8 cellular contexts compared by ENCODE assay signal in genomic region chr22:20319041-20319744, GRCh38. TPM values are rescaled to one million over a fixed set of nuclear protein-coding genes. Genes with fewer than 3 reads are reported as not detected.
A peak's percentile ranks its signal among the peaks of the same experiment; 100 is the strongest.
DNase-seq lines count a peak whose midpoint lies in the region; ATAC-seq and TF ChIP-seq lines count a peak whose summit lies in the region.

No MANE protein-coding gene starts in this region.

- intact Hi-C loops in mucosa of descending colon (cut with DNase I, micrococcal nuclease) = no loop called here

- H3K4me1 ChIP-seq in RWPE2 (ENCODE audit: insufficient read depth, poor library complexity, severe bottlenecking) (peaks cover 6% of the 10 kb centered on the region), endodermal cell (ENCODE audit: control insufficient read depth, insufficient read depth, low read length) (peaks cover 8% of the 10 kb centered on the region), mucosa of descending colon (ENCODE audit: low read depth) (peaks cover 6% of the 10 kb centered on the region)

- peak overlapping the region; percentile 86 for H3K27ac Mint-ChIP-seq in endodermal cell

- peaks cover 33% of the 10 kb centered on the region for H3K4me1 Mint-ChIP-seq in endodermal cell

- no peaks in the 10 kb centered on the region for H3K27me3 ChIP-seq in RWPE2 (ENCODE audit: insufficient read depth, poor library complexity, severe bottlenecking)
- H3K27me3 ChIP-seq in endodermal cell (ENCODE audit: control insufficient read depth, insufficient read depth, low read length, poor library complexity, severe bottlenecking) = no peaks in the 10 kb centered on the region

- no peaks in the 10 kb centered on the region for H3K36me3 ChIP-seq in RWPE2 (ENCODE audit: low read depth)
- no peaks in the 10 kb centered on the region for H3K36me3 ChIP-seq in endodermal cell (ENCODE audit: control insufficient read depth, insufficient read depth, low read length)
- no peaks in the 10 kb centered on the region for H3K36me3 ChIP-seq in mucosa of descending colon (ENCODE audit: low read depth)

- 10 to 17% methylated on average over 8 to 32 of the region's 32 CpGs for WGBS in endodermal cell (ENCODE audit: insufficient coverage in 1 of 2, insufficient read length in 1 of 2), 2 experiments

- H3K9ac ChIP-seq in endodermal cell (ENCODE audit: extremely low read depth, low read length, poor library complexity, severe bottlenecking) = peak overlapping the region; percentile 96

- peak overlapping the region; percentile 39 for H3K27ac ChIP-seq in RWPE2 (ENCODE audit: poor library complexity, severe bottlenecking)
- H3K27ac ChIP-seq in endodermal cell (ENCODE audit: low read depth, low read length) = no peak overlapping the region

- no peaks in the 10 kb centered on the region for H3K9me3 Mint-ChIP-seq in endodermal cell

- POLR2A ChIA-PET in HEK293T (lab: Yijun Ruan, JAX) = interaction anchor here (0.8 to 2.1 kb wide), 16 partner anchors 9 to 168 kb away, joined by 3 to 25 read pairs (median 4); partner anchors contain the start of gene ZNF74

- H3K9me3 ChIP-seq in RWPE2 (ENCODE audit: severe bottlenecking) (no peaks in the 10 kb centered on the region), endodermal cell (ENCODE audit: control insufficient read depth, low read length) (no peaks in the 10 kb centered on the region), mucosa of descending colon (no peaks in the 10 kb centered on the region)

- peak overlapping the region; percentile 82 for H3K4me3 Mint-ChIP-seq in endodermal cell

- ATAC-seq in RWPE2 (ENCODE audit: low read depth) (peak; percentile 30), mucosa of descending colon (peak; percentile 34), GM19467 (IDR thresholded peaks at IDR 0.05; ENCODE audit: unreplicated experiment) (no peak)

- H3K4me3 ChIP-seq in GM12864 (ENCODE audit: low read depth, low read length) = peak overlapping the region; percentile 98
- peak overlapping the region; percentile 53 for H3K4me3 ChIP-seq in RWPE2 (ENCODE audit: severe bottlenecking)
- H3K4me3 ChIP-seq in endodermal cell (ENCODE audit: low read length) = peak overlapping the region; percentile 87
- H3K4me3 ChIP-seq in mucosa of descending colon = peak overlapping the region; percentile 49

- no peaks in the 10 kb centered on the region for H3K36me3 Mint-ChIP-seq in endodermal cell (ENCODE audit: low read depth)

- H3K27me3 Mint-ChIP-seq in endodermal cell (ENCODE audit: insufficient read depth) = no peaks in the 10 kb centered on the region

- CTCF ChIA-PET in HEK293T (lab: Yijun Ruan, JAX) = interaction anchor here (1.0 to 1.5 kb wide), 2 partner anchors 20 to 81 kb away, joined by 4 read pairs; no protein-coding TSS in a partner anchor

- TF ChIP-seq CTCF in GM12864 (IDR thresholded peaks at IDR 0.05; ENCODE audit: low read depth, low read length, missing control alignments) = no peak
- TF ChIP-seq CTCF in RWPE2 (IDR thresholded peaks at IDR 0.05; ENCODE audit: poor library complexity, severe bottlenecking) = no peak
- TF ChIP-seq CTCF in endodermal cell (conservative IDR thresholded peaks at IDR 0.05) = no peak
- TF ChIP-seq CTCF in mucosa of descending colon (IDR thresholded peaks at IDR 0.05) = no peak

- DNase-seq in GM12864 (ENCODE audit: low read depth) = no peak
- peak; percentile 45 for DNase-seq in HEK293T (ENCODE audit: extremely low spot score)
- no peak for DNase-seq in RWPE2 (ENCODE audit: low spot score)
- DNase-seq in endodermal cell = peak; percentile 78
- DNase-seq in mucosa of descending colon = peak; percentile 17 to 48 (median 46)
- no peak for DNase-seq in NCI-H1694 treated with DMSO at 0.1 percent for 48 hours (lab: John Stamatoyannopoulos, UW)
- DNase-seq in NCI-H2171 (lab: John Stamatoyannopoulos, UW) = no peak

TF ChIP-seq in HEK293T, 16 proteins besides CTCF, POLR2A, EP300 and RAD21:
- TF ChIP-seq, protein P1, sequence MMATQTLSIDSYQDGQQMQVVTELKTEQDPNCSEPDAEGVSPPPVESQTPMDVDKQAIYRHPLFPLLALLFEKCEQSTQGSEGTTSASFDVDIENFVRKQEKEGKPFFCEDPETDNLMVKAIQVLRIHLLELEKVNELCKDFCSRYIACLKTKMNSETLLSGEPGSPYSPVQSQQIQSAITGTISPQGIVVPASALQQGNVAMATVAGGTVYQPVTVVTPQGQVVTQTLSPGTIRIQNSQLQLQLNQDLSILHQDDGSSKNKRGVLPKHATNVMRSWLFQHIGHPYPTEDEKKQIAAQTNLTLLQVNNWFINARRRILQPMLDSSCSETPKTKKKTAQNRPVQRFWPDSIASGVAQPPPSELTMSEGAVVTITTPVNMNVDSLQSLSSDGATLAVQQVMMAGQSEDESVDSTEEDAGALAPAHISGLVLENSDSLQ (IDR thresholded peaks at IDR 0.05) = no peak
- TF ChIP-seq HDGF (IDR thresholded peaks at IDR 0.05; ENCODE audit: borderline replicate concordance) = no peak
- TF ChIP-seq TARDBP (IDR thresholded peaks at IDR 0.05) = no peak
- TF ChIP-seq L3MBTL2 (conservative IDR thresholded peaks at IDR 0.05) = peak; percentile 59; the same call in 1 of the 2 replicates

RNA-seq across cellular contexts. Expression of gene DGCR6L, which starts 0.7 kb away (rescaled TPM):
- total RNA-seq in endodermal cell (10 to 100 TPM; 51.3 to 53.7 TPM), mucosa of descending colon (10 to 100 TPM; 24.8 to 33.9 (median 27.5) TPM)
- polyA plus RNA-seq in endodermal cell (2013, experiment 1 of 2) = 47.1 TPM
- 44.6 TPM for polyA plus RNA-seq in endodermal cell (2013, experiment 2 of 2)

RNA-seq across cellular contexts. Expression of gene RTN4R, which starts 51.1 kb away (rescaled TPM):
- 10 to 100 TPM; 12.8 to 17.7 TPM for total RNA-seq in endodermal cell
- polyA plus RNA-seq in endodermal cell (2013, experiment 1 of 2) = 28.2 TPM
- polyA plus RNA-seq in endodermal cell (2013, experiment 2 of 2) = 24.1 TPM
- total RNA-seq in mucosa of descending colon = 1 to 10 TPM; 1.6 to 3.5 (median 2.5) TPM

Comparison
In these comparisons a context has a peak if more than half of its experiments do, and no peak if none do; other contexts are left out.
1. DNase-seq: peak in HEK293T (single experiment), endodermal cell (single experiment) and mucosa of descending colon (3 of 3); none in GM12864 (single experiment), RWPE2 (single experiment), NCI-H1694 treated with DMSO at 0.1 percent for 48 hours (single experiment) and NCI-H2171 (single experiment).
2. Peak in every context shown above with its lines, with median percentiles within 50 percentile points of each other: H3K4me3 ChIP-seq.